In the genomic region with DNA sequence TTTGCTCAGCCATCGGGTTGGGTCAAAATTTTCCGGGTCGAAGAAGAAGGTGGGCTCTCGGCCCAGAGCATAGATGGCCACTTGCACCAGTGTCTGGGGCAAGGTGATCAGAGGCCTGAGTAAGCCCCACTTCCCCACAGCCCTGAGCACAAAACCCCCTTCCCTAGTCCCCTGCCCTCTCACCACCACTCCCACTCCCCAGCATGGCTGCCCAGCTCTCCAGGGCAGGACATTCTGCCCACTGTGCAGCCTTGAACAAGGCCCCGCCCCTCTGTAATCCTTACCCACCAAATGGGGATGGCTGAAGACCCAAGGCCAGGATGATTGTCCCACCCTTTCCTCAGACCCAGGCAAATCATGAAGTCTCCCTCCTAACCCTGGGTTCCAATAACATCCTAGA, we compare ENCODE assay signal across 32 cellular contexts. TPM values are rescaled to one million over a fixed set of nuclear protein-coding genes. Genes with fewer than 3 reads are reported as not detected.
"Had no signal": no experiment of that assay in that cellular context is flagged by ENCODE, and none has a peak within 500 bp of the region (broad histone marks: within the 10 kb centered on the region; RNA-seq: fewer than 3 reads in every experiment).

No MANE protein-coding gene starts in this region.

- H3K9me3 Mint-ChIP-seq: effector memory CD8-positive, alpha-beta T cell; memory B cell; mesothelial cell of epicardium; natural killer cell treated with Interleukin-12 subunit alpha and Interleukin-12 subunit beta and Interleukin-15 and Interleukin-18, amount 100 ng/mL, for 72 hours; neural crest cell had no signal

- H3K36me3 ChIP-seq: colonic mucosa, esophagus squamous epithelium, heart right ventricle, prostate gland, right atrium auricular region, sigmoid colon, tibial artery, upper lobe of left lung had no signal

- H3K27ac Mint-ChIP-seq: memory B cell; mesothelial cell of epicardium; stimulated activated memory B cell treated with anti-CD40 and anti-IgM and Interleukin-4, amounts not matched to agents 10 μg/mL and 1 μg/mL and 100 μg/mL, for 72 hours had no signal

- H3K4me1 ChIP-seq: colonic mucosa, heart right ventricle, parathyroid adenoma, prostate gland, right atrium auricular region, sigmoid colon, tibial artery had no signal

- FAIRE-seq: endometrium, islet of Langerhans, urothelium cell line had no signal

- H3K27ac ChIP-seq: colonic mucosa, esophagus squamous epithelium, heart right ventricle, parathyroid adenoma, prostate gland, right atrium auricular region, sigmoid colon, testis, tibial artery had no signal

- H3K4me1 Mint-ChIP-seq: memory B cell; mesothelial cell of epicardium; neural crest cell; stimulated activated memory B cell treated with anti-CD40 and anti-IgM and Interleukin-4, amounts not matched to agents 10 μg/mL and 1 μg/mL and 100 μg/mL, for 72 hours had no signal

- H3K27me3 ChIP-seq: colonic mucosa, esophagus squamous epithelium, heart right ventricle, right atrium auricular region, sigmoid colon, testis, upper lobe of left lung had no signal

- H3K79me2 ChIP-seq: parathyroid adenoma had no signal

- H3K9ac ChIP-seq: parathyroid adenoma had no signal

- H3K9me3 ChIP-seq: colonic mucosa, esophagus squamous epithelium, heart right ventricle, mucosa of descending colon, prostate gland, right atrium auricular region, sigmoid colon, testis, tibial artery, upper lobe of left lung had no signal

- H3K4me3 Mint-ChIP-seq: effector memory CD8-positive, alpha-beta T cell; memory B cell; mesothelial cell of epicardium; naive B cell; natural killer cell treated with Interleukin-12 subunit alpha and Interleukin-12 subunit beta and Interleukin-15 and Interleukin-18, amount 100 ng/mL, for 72 hours; neural crest cell; stimulated activated memory B cell treated with anti-CD40 and anti-IgM and Interleukin-4, amounts not matched to agents 10 μg/mL and 1 μg/mL and 100 μg/mL, for 72 hours had no signal

- DNase-seq: colonic mucosa; dermis blood vessel endothelial cell; effector memory CD8-positive, alpha-beta T cell; erythroblast; esophagus squamous epithelium; foreskin melanocyte; glutamatergic neuron; heart right ventricle; hippocampal formation; left ventricle myocardium superior; mucosa of descending colon; naive B cell; stimulated activated CD4-positive, alpha-beta T cell treated with anti-CD3 and anti-CD28 coated beads, Interleukin-2, amount 100 ng/mL, for 24 hours; stimulated activated CD4-positive, alpha-beta T cell treated with anti-CD3 and anti-CD28 coated beads, Interleukin-4, amount 100 ng/mL, for 24 hours; stimulated activated naive CD8-positive, alpha-beta T cell treated with anti-CD3 and anti-CD28 coated beads, Interleukin-15, Interleukin-2, amounts not matched to agents 100 U/mL and 50 U/mL, for 24 hours; substantia nigra; testis had no signal

- ATAC-seq: effector memory CD8-positive, alpha-beta T cell; heart right ventricle; left ventricle myocardium superior; mucosa of descending colon; stimulated activated memory B cell treated with anti-CD40 and anti-IgM and Interleukin-4, amounts not matched to agents 10 μg/mL and 1 μg/mL and 100 μg/mL, for 72 hours; stimulated activated naive CD8-positive, alpha-beta T cell treated with anti-CD3 and anti-CD28 coated beads, Interleukin-15, Interleukin-2, amounts not matched to agents 100 U/mL and 50 U/mL, for 24 hours had no signal

- H3K4me3 ChIP-seq: colonic mucosa, esophagus squamous epithelium, heart right ventricle, lung, mucosa of descending colon, prostate gland, right atrium auricular region, sigmoid colon, testis, tibial artery, upper lobe of left lung had no signal

- H3K36me3 Mint-ChIP-seq: memory B cell; mesothelial cell of epicardium; naive B cell; natural killer cell treated with Interleukin-12 subunit alpha and Interleukin-12 subunit beta and Interleukin-15 and Interleukin-18, amount 100 ng/mL, for 72 hours; stimulated activated memory B cell treated with anti-CD40 and anti-IgM and Interleukin-4, amounts not matched to agents 10 μg/mL and 1 μg/mL and 100 μg/mL, for 72 hours had no signal

RNA-seq across cellular contexts. Expression of a gene that starts 28.8 kb away (rescaled TPM):
- total RNA-seq: dermis blood vessel endothelial cell had no signal
